8 cellular contexts compared by ENCODE assay signal in the genomic region with DNA sequence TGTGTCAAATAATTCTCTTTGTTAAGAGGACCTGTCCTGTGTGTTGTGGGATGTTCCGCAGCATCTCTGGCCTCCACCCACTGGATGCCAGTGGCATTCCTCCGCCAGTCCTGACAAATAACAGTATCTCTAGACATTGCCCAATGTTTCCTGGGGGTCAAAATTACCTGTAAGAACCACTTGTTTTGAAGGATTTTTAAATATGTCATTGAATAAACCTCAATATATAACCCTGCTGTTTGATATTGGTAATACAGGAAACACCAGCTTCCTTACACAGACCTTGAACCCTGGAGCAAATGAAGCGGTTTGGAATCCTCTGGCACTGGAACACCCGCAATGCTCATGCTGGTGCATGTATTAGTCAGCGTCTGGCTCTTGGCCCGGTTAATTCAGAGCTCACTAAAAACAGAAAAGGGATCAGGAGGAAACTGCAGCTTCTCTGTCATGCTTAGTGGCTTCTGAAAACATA.
DNase-seq lines count a peak whose midpoint lies in the region; ATAC-seq and TF ChIP-seq lines count a peak whose summit lies in the region.

No MANE protein-coding gene starts in this region.

- no peaks in the 10 kb centered on the region for H3K27me3 ChIP-seq in right atrium auricular region

- peak; percentile 55 for ATAC-seq in stimulated activated effector memory CD8-positive, alpha-beta T cell treated with anti-CD3 and anti-CD28 coated beads, Interleukin-12 subunit alpha, Interleukin-12 subunit beta, amount 100 ng/mL, for 72 hours

- H3K4me3 ChIP-seq in right atrium auricular region = no peak overlapping the region

- no peaks in the 10 kb centered on the region for H3K4me1 Mint-ChIP-seq in activated naive CD4-positive, alpha-beta T cell treated with anti-CD3 and anti-CD28 coated beads, Interleukin-2, amount 10 ng/mL, durations not matched to agents 7 days and 5 days
- H3K4me1 Mint-ChIP-seq in stimulated activated effector memory CD8-positive, alpha-beta T cell treated with anti-CD3 and anti-CD28 coated beads, Interleukin-12 subunit alpha, Interleukin-12 subunit beta, amount 100 ng/mL, for 72 hours = peaks cover 17% of the 10 kb centered on the region

- H3K4me3 Mint-ChIP-seq in activated naive CD4-positive, alpha-beta T cell treated with anti-CD3 and anti-CD28 coated beads, Interleukin-2, amount 10 ng/mL, durations not matched to agents 7 days and 5 days = no peak overlapping the region
- no peak overlapping the region for H3K4me3 Mint-ChIP-seq in stimulated activated effector memory CD8-positive, alpha-beta T cell treated with anti-CD3 and anti-CD28 coated beads, Interleukin-12 subunit alpha, Interleukin-12 subunit beta, amount 100 ng/mL, for 72 hours

- H3K4me1 ChIP-seq in right atrium auricular region = peaks cover 0 to 16% of the 10 kb centered on the region in 2 donors

- H3K27ac Mint-ChIP-seq in activated naive CD4-positive, alpha-beta T cell treated with anti-CD3 and anti-CD28 coated beads, Interleukin-2, amount 10 ng/mL, durations not matched to agents 7 days and 5 days = peak overlapping the region; percentile 33
- H3K27ac Mint-ChIP-seq in stimulated activated effector memory CD8-positive, alpha-beta T cell treated with anti-CD3 and anti-CD28 coated beads, Interleukin-12 subunit alpha, Interleukin-12 subunit beta, amount 100 ng/mL, for 72 hours = no peak overlapping the region

- CTCF ChIA-PET in activated naive CD4-positive, alpha-beta T cell treated with anti-CD3 and anti-CD28 coated beads, Interleukin-2, amount 10 ng/mL, durations not matched to agents 7 days and 5 days (lab: Charles Lee) = no interaction called here

- H3K27ac ChIP-seq in right atrium auricular region = peak overlapping the region in 1 of 2 donors; percentile 13

- no peaks in the 10 kb centered on the region for H3K27me3 Mint-ChIP-seq in activated naive CD4-positive, alpha-beta T cell treated with anti-CD3 and anti-CD28 coated beads, Interleukin-2, amount 10 ng/mL, durations not matched to agents 7 days and 5 days

- DNase-seq in A172 (ENCODE audit: low spot score) = peak; percentile 86
- DNase-seq in HPDE6-E6E7 (ENCODE audit: extremely low spot score) = peak; percentile 31
- DNase-seq in activated naive CD4-positive, alpha-beta T cell treated with anti-CD3 and anti-CD28 coated beads, Interleukin-2, amount 10 ng/mL, durations not matched to agents 7 days and 5 days = peak; percentile 30
- DNase-seq in right atrium auricular region (ENCODE audit: low spot score) = peak; percentile 66
- DNase-seq in stimulated activated effector memory CD8-positive, alpha-beta T cell treated with anti-CD3 and anti-CD28 coated beads, Interleukin-12 subunit alpha, Interleukin-12 subunit beta, amount 100 ng/mL, for 72 hours (ENCODE audit: low spot score in 2 of 2) = no peak
- DNase-seq in stimulated activated naive CD4-positive, alpha-beta T cell (lab: John Stamatoyannopoulos, UW) = no peak
- DNase-seq in GM10266 (ENCODE audit: extremely low spot score) = no peak
- no peak for DNase-seq in HuH-7 (ENCODE audit: low spot score)

- H3K36me3 Mint-ChIP-seq in activated naive CD4-positive, alpha-beta T cell treated with anti-CD3 and anti-CD28 coated beads, Interleukin-2, amount 10 ng/mL, durations not matched to agents 7 days and 5 days = peaks cover 14% of the 10 kb centered on the region
- H3K36me3 Mint-ChIP-seq in stimulated activated effector memory CD8-positive, alpha-beta T cell treated with anti-CD3 and anti-CD28 coated beads, Interleukin-12 subunit alpha, Interleukin-12 subunit beta, amount 100 ng/mL, for 72 hours = no peaks in the 10 kb centered on the region

- H3K9me3 ChIP-seq in right atrium auricular region = no peaks in the 10 kb centered on the region

- TF ChIP-seq CTCF in right atrium auricular region (IDR thresholded peaks at IDR 0.05) (no peak), GM10266 (IDR thresholded peaks at IDR 0.05; ENCODE audit: control insufficient read depth, insufficient read depth, low read depth, missing control alignments) (no peak)

- no peaks in the 10 kb centered on the region for H3K36me3 ChIP-seq in right atrium auricular region

- H3K9me3 Mint-ChIP-seq in activated naive CD4-positive, alpha-beta T cell treated with anti-CD3 and anti-CD28 coated beads, Interleukin-2, amount 10 ng/mL, durations not matched to agents 7 days and 5 days = no peaks in the 10 kb centered on the region
- H3K9me3 Mint-ChIP-seq in stimulated activated effector memory CD8-positive, alpha-beta T cell treated with anti-CD3 and anti-CD28 coated beads, Interleukin-12 subunit alpha, Interleukin-12 subunit beta, amount 100 ng/mL, for 72 hours = no peaks in the 10 kb centered on the region

Comparison
In these comparisons a context has a peak if more than half of its experiments do, and no peak if none do; other contexts are left out.
1. DNase-seq: peak in A172 (single experiment), HPDE6-E6E7 (single experiment), activated naive CD4-positive, alpha-beta T cell treated with anti-CD3 and anti-CD28 coated beads, Interleukin-2, amount 10 ng/mL, durations not matched to agents 7 days and 5 days (single experiment) and right atrium auricular region (single experiment); none in stimulated activated effector memory CD8-positive, alpha-beta T cell treated with anti-CD3 and anti-CD28 coated beads, Interleukin-12 subunit alpha, Interleukin-12 subunit beta, amount 100 ng/mL, for 72 hours (0 of 2), stimulated activated naive CD4-positive, alpha-beta T cell (0 of 6), GM10266 (single experiment) and HuH-7 (single experiment).